In genomic region chr10:112390125-112390703, GRCh38 we compare ENCODE assay signal across 2 cellular contexts.
TF ChIP-seq lines count a peak whose summit lies in the region.

No MANE protein-coding gene starts in this region.

TF ChIP-seq in HepG2, 621 proteins besides CTCF, POLR2A, EP300 and RAD21:
- TF ChIP-seq MAFF (IDR thresholded peaks at IDR 0.05; ENCODE audit: low read depth, low read length) = peak; percentile 77
- no peak for TF ChIP-seq WIZ (CRISPR knock-in tag; IDR thresholded peaks at IDR 0.05)
- peak; percentile 76 to 88 for TF ChIP-seq MAFK (conservative IDR thresholded peaks at IDR 0.05 in 1 of 2, IDR thresholded peaks at IDR 0.05 in 1 of 2; ENCODE audit: low read length in 2 of 2)
- no peak for TF ChIP-seq ZNF44 (CRISPR knock-in tag; IDR thresholded peaks at IDR 0.05)
TF ChIP-seq in HepG2: peak in this region for 2.

TF ChIP-seq in endothelial cell of umbilical vein, 7 proteins besides CTCF, POLR2A, EP300 and RAD21:
- TF ChIP-seq POLR2AphosphoS5 (IDR thresholded peaks at IDR 0.05; ENCODE audit: insufficient read depth, low read depth, low read length) (no peak), MYC (IDR thresholded peaks at IDR 0.05; ENCODE audit: low read depth, low read length) (no peak), MAX (IDR thresholded peaks at IDR 0.05; ENCODE audit: insufficient read depth, insufficient read length) (no peak), GATA2 (IDR thresholded peaks at IDR 0.05; ENCODE audit: insufficient read depth, insufficient read length, low read depth, low read length) (no peak), EZH2 (IDR thresholded peaks at IDR 0.05; ENCODE audit: borderline replicate concordance, low read depth, low read length, severe bottlenecking) (no peak), FOS (IDR thresholded peaks at IDR 0.05; ENCODE audit: borderline replicate concordance, insufficient read depth, low read length) (no peak), JUN (IDR thresholded peaks at IDR 0.05; ENCODE audit: borderline replicate concordance, insufficient read depth, insufficient read length, low read depth) (no peak)
